ENCODE assay signal across 9 cellular contexts in the genomic region with DNA sequence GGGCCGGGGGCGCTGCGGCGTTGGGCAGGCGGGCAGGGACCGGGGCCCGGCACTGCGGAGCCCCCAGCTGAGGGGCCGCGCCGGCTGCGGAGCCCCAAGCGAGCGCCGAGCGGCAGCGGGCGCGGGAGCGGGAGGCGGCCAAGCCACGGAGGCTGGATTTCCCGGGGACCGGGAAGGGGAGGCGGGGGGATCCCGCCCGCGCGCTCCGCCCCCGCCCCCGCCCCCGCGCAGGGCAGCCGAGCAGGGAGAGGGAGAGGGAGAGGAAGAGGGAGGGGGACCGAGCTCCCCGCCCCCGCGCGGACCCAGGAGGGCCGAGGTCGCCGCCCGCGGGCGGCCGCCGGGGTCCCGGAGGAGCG. TPM values are rescaled to one million over a fixed set of nuclear protein-coding genes. Genes with fewer than 3 reads are reported as not detected.
DNase-seq lines count a peak whose midpoint lies in the region; ATAC-seq, FAIRE-seq and TF ChIP-seq lines count a peak whose summit lies in the region.
"Had no signal": no experiment of that assay in that cellular context is flagged by ENCODE, and none has a peak within 500 bp of the region (broad histone marks: within the 10 kb centered on the region; RNA-seq: fewer than 3 reads in every experiment).

A gene with protein sequence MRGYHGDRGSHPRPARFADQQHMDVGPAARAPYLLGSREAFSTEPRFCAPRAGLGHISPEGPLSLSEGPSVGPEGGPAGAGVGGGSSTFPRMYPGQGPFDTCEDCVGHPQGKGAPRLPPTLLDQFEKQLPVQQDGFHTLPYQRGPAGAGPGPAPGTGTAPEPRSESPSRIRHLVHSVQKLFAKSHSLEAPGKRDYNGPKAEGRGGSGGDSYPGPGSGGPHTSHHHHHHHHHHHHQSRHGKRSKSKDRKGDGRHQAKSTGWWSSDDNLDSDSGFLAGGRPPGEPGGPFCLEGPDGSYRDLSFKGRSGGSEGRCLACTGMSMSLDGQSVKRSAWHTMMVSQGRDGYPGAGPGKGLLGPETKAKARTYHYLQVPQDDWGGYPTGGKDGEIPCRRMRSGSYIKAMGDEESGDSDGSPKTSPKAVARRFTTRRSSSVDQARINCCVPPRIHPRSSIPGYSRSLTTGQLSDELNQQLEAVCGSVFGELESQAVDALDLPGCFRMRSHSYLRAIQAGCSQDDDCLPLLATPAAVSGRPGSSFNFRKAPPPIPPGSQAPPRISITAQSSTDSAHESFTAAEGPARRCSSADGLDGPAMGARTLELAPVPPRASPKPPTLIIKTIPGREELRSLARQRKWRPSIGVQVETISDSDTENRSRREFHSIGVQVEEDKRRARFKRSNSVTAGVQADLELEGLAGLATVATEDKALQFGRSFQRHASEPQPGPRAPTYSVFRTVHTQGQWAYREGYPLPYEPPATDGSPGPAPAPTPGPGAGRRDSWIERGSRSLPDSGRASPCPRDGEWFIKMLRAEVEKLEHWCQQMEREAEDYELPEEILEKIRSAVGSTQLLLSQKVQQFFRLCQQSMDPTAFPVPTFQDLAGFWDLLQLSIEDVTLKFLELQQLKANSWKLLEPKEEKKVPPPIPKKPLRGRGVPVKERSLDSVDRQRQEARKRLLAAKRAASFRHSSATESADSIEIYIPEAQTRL (minus strand): TSS at position 154 of the 356 bp plus-strand sequence. CDS start 24,267 bp downstream, outside the sequence.

- H3K4me1 Mint-ChIP-seq in endodermal cell, result peaks cover 5% of the 10 kb centered on the region

- DNase-seq in NCI-H82 (lab: John Stamatoyannopoulos, UW) (peak; percentile 78), NCI-H82 treated with DMSO at 0.1 percent for 48 hours (lab: John Stamatoyannopoulos, UW; ENCODE audit: unreplicated experiment) (no peak), endodermal cell (peak; percentile 79), skeletal muscle cell (ENCODE audit: low read depth) (no peak), AML-193 (lab: John Stamatoyannopoulos, UW) (no peak), GM19239 (ENCODE audit: insufficient read length, low spot score) (no peak)

- H3K79me2 ChIP-seq in OCI-LY3 (ENCODE audit: low read length), result no peaks in the 10 kb centered on the region

- H3K27ac ChIP-seq in OCI-LY3 (ENCODE audit: low read length) (no peak within 1 kb of the TSS), endodermal cell (ENCODE audit: low read depth, low read length) (no peak within 1 kb of the TSS)

- H3K4me3 ChIP-seq in OCI-LY3 (ENCODE audit: low read length) (peak within 1 kb of the TSS; percentile 87), endodermal cell (ENCODE audit: low read length) (peak within 1 kb of the TSS; percentile 74), skeletal muscle cell (ENCODE audit: low read depth, low read length) (peak within 1 kb of the TSS; percentile 21)

- H3K9me3 ChIP-seq in OCI-LY3 (ENCODE audit: insufficient read depth, low read length) (no peaks in the 10 kb centered on the region), endodermal cell (ENCODE audit: control insufficient read depth, low read length) (no peaks in the 10 kb centered on the region)

- 0% methylated on average over 50 of the region's 50 CpGs; no CpG with 5 or more reads in 1 of the 2 experiments for WGBS in endodermal cell (ENCODE audit: insufficient coverage in 1 of 2, insufficient read length in 1 of 2), 2 experiments

- H3K36me3 Mint-ChIP-seq in endodermal cell (ENCODE audit: low read depth), result no peaks in the 10 kb centered on the region

- H3K36me3 ChIP-seq in OCI-LY3 (replicated peaks; ENCODE audit: low read depth, low read length) (no peaks in the 10 kb centered on the region), endodermal cell (ENCODE audit: control insufficient read depth, insufficient read depth, low read length) (no peaks in the 10 kb centered on the region)

- H3K4me1 ChIP-seq in OCI-LY3 (ENCODE audit: low read length), result peaks cover 8% of the 10 kb centered on the region
- no peaks in the 10 kb centered on the region for H3K4me1 ChIP-seq in endodermal cell (ENCODE audit: control insufficient read depth, insufficient read depth, low read length)

- no peaks in the 10 kb centered on the region for H4K20me1 ChIP-seq in OCI-LY3 (ENCODE audit: insufficient read depth, low read length)

- H3K27me3 ChIP-seq in OCI-LY3 (ENCODE audit: low read depth, low read length) (peaks cover 6% of the 10 kb centered on the region; the same call in 1 of the 2 replicates), endodermal cell (ENCODE audit: control insufficient read depth, insufficient read depth, low read length, poor library complexity, severe bottlenecking) (peaks cover 64% of the 10 kb centered on the region)

- H3K27ac Mint-ChIP-seq in endodermal cell, result no peak within 1 kb of the TSS

- peaks cover 85% of the 10 kb centered on the region for H3K27me3 Mint-ChIP-seq in endodermal cell (ENCODE audit: insufficient read depth)

- peak within 1 kb of the TSS; percentile 82 for H3K4me2 ChIP-seq in OCI-LY3 (ENCODE audit: low read length)

- no peak for ATAC-seq in HG02678 (IDR thresholded peaks at IDR 0.05; ENCODE audit: unreplicated experiment)

- H3K4me3 Mint-ChIP-seq in endodermal cell, result peak within 1 kb of the TSS; percentile 57

- H2AFZ ChIP-seq in OCI-LY3 (ENCODE audit: low read depth, low read length), result peak within 1 kb of the TSS; percentile 60; the same call in 1 of the 2 replicates

- H3K9ac ChIP-seq in OCI-LY3 (ENCODE audit: low read length) (peak within 1 kb of the TSS; percentile 51), endodermal cell (ENCODE audit: extremely low read depth, low read length, poor library complexity, severe bottlenecking) (no peak within 1 kb of the TSS)

- FAIRE-seq in GM19239 (lab: Jason Lieb, UNC), result no peak
- FAIRE-seq: TTC549 had no signal

- no peaks in the 10 kb centered on the region for H3K9me3 Mint-ChIP-seq in endodermal cell

- TF ChIP-seq CTCF in OCI-LY3 (IDR thresholded peaks at IDR 0.05; ENCODE audit: low read depth, low read length) (no peak), endodermal cell (conservative IDR thresholded peaks at IDR 0.05) (no peak)

RNA-seq across cellular contexts. Expression of the gene that starts here (rescaled TPM):
- 1 to 10 TPM; 4.4 to 4.6 TPM for total RNA-seq in endodermal cell
- polyA plus RNA-seq in endodermal cell (2013, experiment 1 of 2), result 1.7 TPM
- 1.2 TPM for polyA plus RNA-seq in endodermal cell (2013, experiment 2 of 2)

Comparison
In these comparisons a context has a peak if more than half of its experiments do, and no peak if none do; other contexts are left out.
1. DNase-seq: peak in NCI-H82 (single experiment) and endodermal cell (single experiment); none in NCI-H82 treated with DMSO at 0.1 percent for 48 hours (single experiment), skeletal muscle cell (single experiment), AML-193 (0 of 2) and GM19239 (single experiment).
2. H3K4me3 ChIP-seq: peak in every context shown above with its lines; median percentile 87 in OCI-LY3; 74 in endodermal cell; 21 in skeletal muscle cell.